10 cellular contexts compared by ENCODE assay signal in genomic region chr1:65063025-65063424, GRCh38.
DNase-seq lines count a peak whose midpoint lies in the region; ATAC-seq and TF ChIP-seq lines count a peak whose summit lies in the region.
"Had no signal": no experiment of that assay in that cellular context is flagged by ENCODE, and none has a peak within 500 bp of the region (broad histone marks: within the 10 kb centered on the region; RNA-seq: fewer than 3 reads in every experiment).

No MANE protein-coding gene starts in this region.

- H3K4me3 ChIP-seq in mammary epithelial cell (replicated peaks in 1 of 3; ENCODE audit: insufficient read depth in 1 of 3, low read depth in 2 of 3, low read length in 3 of 3) (no peak overlapping the region), Loucy (ENCODE audit: low read length, poor library complexity, severe bottlenecking) (no peak overlapping the region)

- WGBS in mammary epithelial cell (ENCODE audit: low coverage, missing lambda C conversion rate): 38% methylated on average over 6 of the region's 6 CpGs

- intact Hi-C loops in MCF 10A (cut with micrococcal nuclease) (loop anchor here (5.0 kb wide), 1 partner anchor 1179 kb away; no protein-coding TSS in a partner anchor), mammary epithelial cell (cut with micrococcal nuclease) (no loop called here)

- H3K4me1 Mint-ChIP-seq in MCF 10A (ENCODE audit: insufficient read depth, unreplicated experiment): peaks cover 27% of the 10 kb centered on the region
- peaks cover 59% of the 10 kb centered on the region for H3K4me1 Mint-ChIP-seq in stimulated activated memory B cell treated with anti-CD40 and anti-IgM and Interleukin-4, amounts not matched to agents 10 μg/mL and 1 μg/mL and 100 μg/mL, for 72 hours

- no peaks in the 10 kb centered on the region for H3K9me3 Mint-ChIP-seq in MCF 10A (ENCODE audit: unreplicated experiment)
- no peaks in the 10 kb centered on the region for H3K9me3 Mint-ChIP-seq in stimulated activated memory B cell treated with anti-CD40 and anti-IgM and Interleukin-4, amounts not matched to agents 10 μg/mL and 1 μg/mL and 100 μg/mL, for 72 hours
- H3K9me3 Mint-ChIP-seq: activated CD4-positive, alpha-beta memory T cell treated with anti-CD3 and anti-CD28 coated beads for 36 hours had no signal

- H3K36me3 ChIP-seq in mammary epithelial cell (ENCODE audit: insufficient read depth, low read length) (no peaks in the 10 kb centered on the region), Loucy (ENCODE audit: insufficient read depth, low read length) (peaks cover 5% of the 10 kb centered on the region)
- H3K36me3 ChIP-seq: brain microvascular endothelial cell had no signal

- no peak overlapping the region for H3K4me2 ChIP-seq in mammary epithelial cell (ENCODE audit: insufficient read depth, low read depth, low read length)
- peak overlapping the region; percentile 45 for H3K4me2 ChIP-seq in Loucy (ENCODE audit: low read depth, low read length, poor library complexity, severe bottlenecking)

- in situ Hi-C loops in mammary epithelial cell (cut with MboI; ENCODE audit: low sequenced_read_pairs in 2 of 2): loop anchor here in 1 of 2 donors (5.0 to 25.0 kb wide), 3 partner anchors 144 to 624 kb away; partner anchors contain the start of genes LEPR and LEPROT

- H3K4me3 Mint-ChIP-seq in MCF 10A (ENCODE audit: unreplicated experiment): no peak overlapping the region
- H3K4me3 Mint-ChIP-seq in stimulated activated memory B cell treated with anti-CD40 and anti-IgM and Interleukin-4, amounts not matched to agents 10 μg/mL and 1 μg/mL and 100 μg/mL, for 72 hours: no peak overlapping the region
- H3K4me3 Mint-ChIP-seq: activated CD4-positive, alpha-beta memory T cell treated with anti-CD3 and anti-CD28 coated beads for 36 hours had no signal

- TF ChIP-seq CTCF in MCF 10A (IDR thresholded peaks at IDR 0.05; ENCODE audit: unreplicated experiment): peak; percentile 20
- TF ChIP-seq CTCF in mammary epithelial cell (conservative IDR thresholded peaks at IDR 0.05 in 1 of 2, IDR thresholded peaks at IDR 0.05 in 1 of 2; ENCODE audit: extremely low read depth in 1 of 2, insufficient read depth in 1 of 2, low read depth in 1 of 2, low read length in 2 of 2): peak in 1 of 2 donors; percentile 34
- TF ChIP-seq CTCF in Loucy (conservative IDR thresholded peaks at IDR 0.05; ENCODE audit: low read length): peak; percentile 61

- no peaks in the 10 kb centered on the region for H3K36me3 Mint-ChIP-seq in MCF 10A (ENCODE audit: insufficient read depth, unreplicated experiment)
- no peaks in the 10 kb centered on the region for H3K36me3 Mint-ChIP-seq in stimulated activated memory B cell treated with anti-CD40 and anti-IgM and Interleukin-4, amounts not matched to agents 10 μg/mL and 1 μg/mL and 100 μg/mL, for 72 hours

- no peaks in the 10 kb centered on the region for H3K9me3 ChIP-seq in mammary epithelial cell (replicated peaks; ENCODE audit: insufficient read depth, low read length)
- no peaks in the 10 kb centered on the region for H3K9me3 ChIP-seq in Loucy (ENCODE audit: insufficient read depth, low read depth, low read length)

- DNase-seq in MCF 10A (ENCODE audit: unreplicated experiment): no peak
- no peak for DNase-seq in mammary epithelial cell
- DNase-seq in cerebellum (ENCODE audit: low spot score): peak; percentile 39
- no peak for DNase-seq in stimulated activated CD4-positive, alpha-beta T cell treated with anti-CD3 and anti-CD28 coated beads, Interleukin-4, amount 100 ng/mL, for 1 hour
- DNase-seq: activated CD4-positive, alpha-beta memory T cell treated with anti-CD3 and anti-CD28 coated beads for 36 hours; brain microvascular endothelial cell had no signal

- H4K20me1 ChIP-seq in mammary epithelial cell (ENCODE audit: insufficient read depth, low read length) (no peaks in the 10 kb centered on the region), Loucy (ENCODE audit: insufficient read depth, low read length, poor library complexity, severe bottlenecking) (peaks cover 45% of the 10 kb centered on the region)

- dilution Hi-C loops in mammary epithelial cell (cut with HindIII; ENCODE audit: low sequenced_read_pairs): no loop called here

- H3K4me1 ChIP-seq in mammary epithelial cell (ENCODE audit: insufficient read depth, low read length): peaks cover 5% of the 10 kb centered on the region
- H3K4me1 ChIP-seq in Loucy (ENCODE audit: insufficient read depth, low read length, poor library complexity, severe bottlenecking): peaks cover 41% of the 10 kb centered on the region

- H3F3A ChIP-seq in Loucy (ENCODE audit: low read depth): peaks cover 12% of the 10 kb centered on the region

- POLR2A ChIA-PET in MCF 10A (lab: Yijun Ruan, JAX): interaction anchor here (1.2 to 1.5 kb wide), 3 partner anchors 11 to 135 kb away, joined by 3 read pairs; no protein-coding TSS in a partner anchor

- BruUV-seq in MCF 10A (replicated peaks; lab: Mats Ljungman, UMichigan) (no TSS peak), mammary epithelial cell (replicated peaks; lab: Mats Ljungman, UMichigan) (no TSS peak)

- H3K27ac ChIP-seq in mammary epithelial cell (ENCODE audit: insufficient read depth, low read depth, low read length): no peak overlapping the region
- H3K27ac ChIP-seq: brain microvascular endothelial cell had no signal

- H2AFZ ChIP-seq in mammary epithelial cell (ENCODE audit: low read depth, low read length) (no peak overlapping the region), Loucy (ENCODE audit: low read length) (no peak overlapping the region)

- no peak overlapping the region for H3K27ac Mint-ChIP-seq in MCF 10A (ENCODE audit: low read depth, unreplicated experiment)
- H3K27ac Mint-ChIP-seq in stimulated activated memory B cell treated with anti-CD40 and anti-IgM and Interleukin-4, amounts not matched to agents 10 μg/mL and 1 μg/mL and 100 μg/mL, for 72 hours: peak overlapping the region; percentile 29
- H3K27ac Mint-ChIP-seq: activated CD4-positive, alpha-beta memory T cell treated with anti-CD3 and anti-CD28 coated beads for 36 hours had no signal

- H3K9me2 ChIP-seq in Loucy (replicated peaks; ENCODE audit: low read depth, low read length): no peaks in the 10 kb centered on the region

- no peak for ATAC-seq in stimulated activated memory B cell treated with anti-CD40 and anti-IgM and Interleukin-4, amounts not matched to agents 10 μg/mL and 1 μg/mL and 100 μg/mL, for 72 hours
- ATAC-seq in HG03108 (IDR thresholded peaks at IDR 0.05; ENCODE audit: unreplicated experiment) (no peak), GM21447 (IDR thresholded peaks at IDR 0.05; ENCODE audit: unreplicated experiment) (no peak)

- H3K27me3 ChIP-seq in mammary epithelial cell (ENCODE audit: insufficient read depth, low read length) (no peaks in the 10 kb centered on the region), Loucy (ENCODE audit: insufficient read depth, low read length, poor library complexity, severe bottlenecking) (no peaks in the 10 kb centered on the region)
- H3K27me3 ChIP-seq: brain microvascular endothelial cell had no signal

- H3K9ac ChIP-seq in mammary epithelial cell (ENCODE audit: insufficient read depth, low read length) (no peak overlapping the region), Loucy (ENCODE audit: low read depth, low read length, poor library complexity, severe bottlenecking) (no peak overlapping the region)

- no peaks in the 10 kb centered on the region for H3K27me3 Mint-ChIP-seq in MCF 10A (ENCODE audit: insufficient read depth, unreplicated experiment)
- no peaks in the 10 kb centered on the region for H3K27me3 Mint-ChIP-seq in stimulated activated memory B cell treated with anti-CD40 and anti-IgM and Interleukin-4, amounts not matched to agents 10 μg/mL and 1 μg/mL and 100 μg/mL, for 72 hours
- H3K27me3 Mint-ChIP-seq: activated CD4-positive, alpha-beta memory T cell treated with anti-CD3 and anti-CD28 coated beads for 36 hours had no signal

- H3K79me2 ChIP-seq in mammary epithelial cell (ENCODE audit: insufficient read depth, low read length) (no peaks in the 10 kb centered on the region), Loucy (ENCODE audit: insufficient read depth, low read length) (peaks cover 82% of the 10 kb centered on the region)

- CTCF ChIA-PET in MCF 10A (lab: Yijun Ruan, JAX): interaction anchor here (0.6 to 5.7 kb wide), 19 partner anchors 8 to 1433 kb away, joined by 3 to 101 read pairs (median 4); no protein-coding TSS in a partner anchor
- CTCF ChIA-PET in mammary epithelial cell (lab: Charles Lee; ENCODE audit: low non-redundant PET): no interaction called here
